In the genomic region with DNA sequence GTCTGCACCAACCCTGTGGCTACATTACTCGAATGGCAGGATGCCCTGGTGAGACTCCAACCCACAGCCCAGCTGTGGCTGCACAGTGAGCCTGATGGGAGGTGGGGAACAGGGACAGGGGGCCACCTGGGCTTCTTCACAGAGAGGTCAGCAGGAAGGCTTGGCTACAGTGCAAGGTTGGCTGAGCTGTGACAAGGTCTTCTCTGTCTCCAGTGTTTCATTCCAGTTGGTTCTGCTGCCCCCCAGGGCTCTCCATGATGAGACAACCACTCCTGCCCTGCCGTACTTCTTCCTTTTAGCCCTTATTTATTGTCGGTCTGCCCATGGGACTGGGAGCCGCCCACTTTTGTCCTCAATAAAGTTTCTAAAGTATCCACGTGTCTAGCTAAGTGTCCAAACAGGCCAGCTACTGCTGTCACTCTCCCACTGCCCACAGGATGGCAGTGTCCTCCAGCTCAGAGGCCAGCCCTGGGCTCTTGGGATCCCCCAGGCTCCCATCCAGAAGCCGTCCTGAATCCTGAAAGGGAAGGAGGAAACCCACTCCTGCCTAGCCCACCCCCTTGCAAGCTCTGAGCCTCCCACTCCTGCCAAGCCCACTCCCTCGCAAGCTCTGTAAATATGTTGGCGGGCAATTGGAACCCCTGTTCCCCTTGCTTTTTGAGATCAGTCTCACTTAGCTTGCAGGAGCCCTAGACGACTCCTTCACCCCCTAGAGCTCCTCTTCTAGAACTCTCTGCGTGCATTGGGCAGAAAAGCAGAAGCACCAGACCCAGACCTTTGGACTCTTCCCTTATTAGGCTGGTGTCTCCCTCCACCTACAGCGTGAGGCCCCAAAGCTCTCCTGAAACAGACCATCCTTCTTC, we compare ENCODE assay signal across 9 cellular contexts. TPM values are rescaled to one million over a fixed set of nuclear protein-coding genes. Genes with fewer than 3 reads are reported as not detected.
DNase-seq lines count a peak whose midpoint lies in the region; ATAC-seq and TF ChIP-seq lines count a peak whose summit lies in the region.
"Had no signal": no experiment of that assay in that cellular context is flagged by ENCODE, and none has a peak within 500 bp of the region (broad histone marks: within the 10 kb centered on the region; RNA-seq: fewer than 3 reads in every experiment).

No MANE protein-coding gene starts in this region.

- CTCF ChIA-PET in activated CD4-positive, alpha-beta memory T cell treated with anti-CD3 and anti-CD28 coated beads for 36 hours (lab: Charles Lee): interaction anchor here (0.5 to 11.4 kb wide), 22 partner anchors 9 to 343 kb away, joined by 3 to 188 read pairs (median 5); partner anchors contain the start of genes DNAJC22, PRPH, SPATS2 and TROAP
- CTCF ChIA-PET in activated CD4-positive, alpha-beta memory T cell treated with anti-CD3 and anti-CD28 coated beads, Interleukin-2, amount 10 ng/mL, durations not matched to agents 7 days and 5 days (lab: Charles Lee): interaction anchor here (0.6 to 7.7 kb wide), 17 partner anchors 9 to 563 kb away, joined by 3 to 51 read pairs (median 5); partner anchors contain the start of genes DNAJC22, PRPH and TROAP

- no peak overlapping the region for H3K4me3 Mint-ChIP-seq in activated CD4-positive, alpha-beta memory T cell treated with anti-CD3 and anti-CD28 coated beads for 36 hours
- no peak overlapping the region for H3K4me3 Mint-ChIP-seq in activated CD4-positive, alpha-beta memory T cell treated with anti-CD3 and anti-CD28 coated beads, Interleukin-2, amount 10 ng/mL, durations not matched to agents 7 days and 5 days
- H3K4me3 Mint-ChIP-seq in stimulated activated naive B cell treated with anti-CD40 and anti-IgM and Interleukin-4, amounts not matched to agents 10 μg/mL and 1 μg/mL and 100 μg/mL, for 72 hours: no peak overlapping the region

- H3K36me3 ChIP-seq in breast epithelium (no peaks in the 10 kb centered on the region), kidney epithelial cell (ENCODE audit: control insufficient read depth, insufficient read depth, low read length) (no peaks in the 10 kb centered on the region)

- H3K27ac ChIP-seq in breast epithelium: no peak overlapping the region

- peaks cover 14% of the 10 kb centered on the region for H3K36me3 Mint-ChIP-seq in activated CD4-positive, alpha-beta memory T cell treated with anti-CD3 and anti-CD28 coated beads for 36 hours
- H3K36me3 Mint-ChIP-seq in activated CD4-positive, alpha-beta memory T cell treated with anti-CD3 and anti-CD28 coated beads, Interleukin-2, amount 10 ng/mL, durations not matched to agents 7 days and 5 days (ENCODE audit: low read depth): peaks cover 46% of the 10 kb centered on the region
- peaks cover 0 to 7% of the 10 kb centered on the region in 2 donors for H3K36me3 Mint-ChIP-seq in stimulated activated naive B cell treated with anti-CD40 and anti-IgM and Interleukin-4, amounts not matched to agents 10 μg/mL and 1 μg/mL and 100 μg/mL, for 72 hours

- H3K4me3 ChIP-seq in breast epithelium: no peak overlapping the region
- no peak overlapping the region for H3K4me3 ChIP-seq in kidney epithelial cell (ENCODE audit: low read depth, low read length)

- H3K27ac Mint-ChIP-seq in activated CD4-positive, alpha-beta memory T cell treated with anti-CD3 and anti-CD28 coated beads for 36 hours: no peak overlapping the region
- H3K27ac Mint-ChIP-seq in activated CD4-positive, alpha-beta memory T cell treated with anti-CD3 and anti-CD28 coated beads, Interleukin-2, amount 10 ng/mL, durations not matched to agents 7 days and 5 days: no peak overlapping the region
- H3K27ac Mint-ChIP-seq in stimulated activated naive B cell treated with anti-CD40 and anti-IgM and Interleukin-4, amounts not matched to agents 10 μg/mL and 1 μg/mL and 100 μg/mL, for 72 hours: peak overlapping the region; percentile 43

- ATAC-seq in stimulated activated naive B cell treated with anti-CD40 and anti-IgM and Interleukin-4, amounts not matched to agents 10 μg/mL and 1 μg/mL and 100 μg/mL, for 72 hours (replicated peaks): peak; percentile 58 to 72
- ATAC-seq in GM19395 (IDR thresholded peaks at IDR 0.05; ENCODE audit: unreplicated experiment): no peak

- no peak for TF ChIP-seq POLR2A in breast epithelium (IDR thresholded peaks at IDR 0.05)

- H3K4me1 ChIP-seq in breast epithelium: no peaks in the 10 kb centered on the region

- H3K27me3 ChIP-seq in breast epithelium: peaks cover 7 to 26% of the 10 kb centered on the region in 2 donors
- peaks cover 37% of the 10 kb centered on the region for H3K27me3 ChIP-seq in kidney epithelial cell (ENCODE audit: control insufficient read depth, insufficient read depth, low read length)

- DNase-seq in activated CD4-positive, alpha-beta memory T cell treated with anti-CD3 and anti-CD28 coated beads for 36 hours: peak; percentile 32
- DNase-seq in activated CD4-positive, alpha-beta memory T cell treated with anti-CD3 and anti-CD28 coated beads, Interleukin-2, amount 10 ng/mL, durations not matched to agents 7 days and 5 days: no peak
- DNase-seq in NCI-H460 (ENCODE audit: extremely low read depth, low read depth) (peak; percentile 72), breast epithelium (ENCODE audit: low spot score in 2 of 2) (peak; percentile 67 to 69), kidney epithelial cell (ENCODE audit: low read depth) (no peak)
- no peak for DNase-seq in stimulated activated naive B cell treated with anti-CD40 and anti-IgM and Interleukin-4, amounts not matched to agents 10 μg/mL and 1 μg/mL and 100 μg/mL, for 72 hours
- DNase-seq in effector CD8-positive, alpha-beta T cell (lab: John Stamatoyannopoulos, UW): no peak

- peaks cover 32% of the 10 kb centered on the region for H3K27me3 Mint-ChIP-seq in activated CD4-positive, alpha-beta memory T cell treated with anti-CD3 and anti-CD28 coated beads for 36 hours
- H3K27me3 Mint-ChIP-seq in activated CD4-positive, alpha-beta memory T cell treated with anti-CD3 and anti-CD28 coated beads, Interleukin-2, amount 10 ng/mL, durations not matched to agents 7 days and 5 days: peaks cover 34% of the 10 kb centered on the region
- peaks cover 44 to 50% of the 10 kb centered on the region in 2 donors for H3K27me3 Mint-ChIP-seq in stimulated activated naive B cell treated with anti-CD40 and anti-IgM and Interleukin-4, amounts not matched to agents 10 μg/mL and 1 μg/mL and 100 μg/mL, for 72 hours

- H3K9me3 Mint-ChIP-seq in activated CD4-positive, alpha-beta memory T cell treated with anti-CD3 and anti-CD28 coated beads for 36 hours: no peaks in the 10 kb centered on the region
- no peaks in the 10 kb centered on the region for H3K9me3 Mint-ChIP-seq in activated CD4-positive, alpha-beta memory T cell treated with anti-CD3 and anti-CD28 coated beads, Interleukin-2, amount 10 ng/mL, durations not matched to agents 7 days and 5 days
- no peaks in the 10 kb centered on the region for H3K9me3 Mint-ChIP-seq in stimulated activated naive B cell treated with anti-CD40 and anti-IgM and Interleukin-4, amounts not matched to agents 10 μg/mL and 1 μg/mL and 100 μg/mL, for 72 hours

- TF ChIP-seq CTCF in breast epithelium (IDR thresholded peaks at IDR 0.05): peak; percentile 50 to 79 (median 74)
- peak; percentile 86 for TF ChIP-seq CTCF in kidney epithelial cell (IDR thresholded peaks at IDR 0.05; ENCODE audit: insufficient read depth, low read length, poor library complexity, severe bottlenecking)

- peaks cover 10% of the 10 kb centered on the region for H3K4me1 Mint-ChIP-seq in activated CD4-positive, alpha-beta memory T cell treated with anti-CD3 and anti-CD28 coated beads for 36 hours (ENCODE audit: low read depth)
- H3K4me1 Mint-ChIP-seq in activated CD4-positive, alpha-beta memory T cell treated with anti-CD3 and anti-CD28 coated beads, Interleukin-2, amount 10 ng/mL, durations not matched to agents 7 days and 5 days: peaks cover 4% of the 10 kb centered on the region
- H3K4me1 Mint-ChIP-seq in stimulated activated naive B cell treated with anti-CD40 and anti-IgM and Interleukin-4, amounts not matched to agents 10 μg/mL and 1 μg/mL and 100 μg/mL, for 72 hours: peaks cover 13 to 25% of the 10 kb centered on the region in 2 donors

- intact Hi-C loops in activated CD4-positive, alpha-beta memory T cell treated with anti-CD3 and anti-CD28 coated beads for 36 hours (cut with micrococcal nuclease): no loop called here
- intact Hi-C loops in breast epithelium (cut with DNase I; ENCODE audit: low total_unique reads): no loop called here

- no peaks in the 10 kb centered on the region for H3K9me3 ChIP-seq in breast epithelium

- POLR2A ChIA-PET in activated CD4-positive, alpha-beta memory T cell treated with anti-CD3 and anti-CD28 coated beads for 36 hours (lab: Charles Lee): interaction anchor here (1.0 to 2.0 kb wide), 3 partner anchors 9 to 64 kb away, joined by 3 to 10 read pairs (median 4); partner anchors contain the start of genes SPATS2 and TROAP
- POLR2A ChIA-PET in activated CD4-positive, alpha-beta memory T cell treated with anti-CD3 and anti-CD28 coated beads, Interleukin-2, amount 10 ng/mL, durations not matched to agents 7 days and 5 days (lab: Charles Lee): interaction anchor here (0.7 to 5.2 kb wide), 5 partner anchors 8 to 37 kb away, joined by 3 to 46 read pairs (median 4); partner anchors contain the start of genes DNAJC22, PRPH, SPATS2 and TROAP

RNA-seq across cellular contexts. Expression of gene C1QL4, which starts 5.4 kb away (rescaled TPM):
- not detected for total RNA-seq in activated CD4-positive, alpha-beta memory T cell treated with anti-CD3 and anti-CD28 coated beads for 36 hours
- not detected for total RNA-seq in activated CD4-positive, alpha-beta memory T cell treated with anti-CD3 and anti-CD28 coated beads, Interleukin-2, amount 10 ng/mL, durations not matched to agents 7 days and 5 days
- total RNA-seq in NCI-H460 (2014; rRNA removed; shearing (Covaris generic)): 0.50 and 0.55 TPM in 2 replicates
- polyA plus RNA-seq in NCI-H460 (2014; cell fraction: nucleus; rRNA removed): 2.8 TPM in 2 replicates
- under 1 TPM in 2 of 3 donors, not detected in 1; 0.33 to 0.44 TPM for total RNA-seq in breast epithelium
- total RNA-seq in kidney epithelial cell: not detected in 2 replicates
- total RNA-seq: subcutaneous adipose tissue had no signal

RNA-seq across cellular contexts. Expression of gene TROAP, which starts 8.5 kb away (rescaled TPM):
- 10 to 100 TPM; 57.7 to 64.9 TPM for total RNA-seq in activated CD4-positive, alpha-beta memory T cell treated with anti-CD3 and anti-CD28 coated beads for 36 hours
- total RNA-seq in activated CD4-positive, alpha-beta memory T cell treated with anti-CD3 and anti-CD28 coated beads, Interleukin-2, amount 10 ng/mL, durations not matched to agents 7 days and 5 days: 10 to 100 TPM; 75.1 to 79.5 TPM
- total RNA-seq in NCI-H460 (2014; rRNA removed; shearing (Covaris generic)): 35.2 and 50.5 TPM in 2 replicates
- polyA plus RNA-seq in NCI-H460 (2014; cell fraction: nucleus; rRNA removed): 90.7 and 116 TPM in 2 replicates
- total RNA-seq in breast epithelium: 1 to 10 TPM in 1 of 3 donors, under 1 TPM in 2; 0.29 to 1.8 (median 0.66) TPM
- 4.8 and 10.3 TPM in 2 replicates for total RNA-seq in kidney epithelial cell

RNA-seq across cellular contexts. Expression of gene DNAJC22, which starts 15.1 kb away (rescaled TPM):
- total RNA-seq in activated CD4-positive, alpha-beta memory T cell treated with anti-CD3 and anti-CD28 coated beads for 36 hours: under 1 TPM in 1 of 2 experiments, not detected in 1; 0.10 TPM
- under 1 TPM in 1 of 2 experiments, not detected in 1; 0.05 TPM for total RNA-seq in activated CD4-positive, alpha-beta memory T cell treated with anti-CD3 and anti-CD28 coated beads, Interleukin-2, amount 10 ng/mL, durations not matched to agents 7 days and 5 days
- total RNA-seq in NCI-H460 (2014; rRNA removed; shearing (Covaris generic)): 1.7 and 2.2 TPM in 2 replicates
- polyA plus RNA-seq in NCI-H460 (2014; cell fraction: nucleus; rRNA removed): 5.4 and 5.5 TPM in 2 replicates
- total RNA-seq in breast epithelium: 1 to 10 TPM in 2 of 3 donors, not detected in 1; 3.6 to 5.0 TPM
- total RNA-seq in kidney epithelial cell: 1.2 and 1.6 TPM in 2 replicates

RNA-seq across cellular contexts. Expression of gene SPATS2, which starts 35.7 kb away (rescaled TPM):
- 10 to 100 TPM in 1 of 2 experiments, 1 to 10 TPM in 1; 9.7 to 12.9 TPM for total RNA-seq in activated CD4-positive, alpha-beta memory T cell treated with anti-CD3 and anti-CD28 coated beads for 36 hours
- total RNA-seq in activated CD4-positive, alpha-beta memory T cell treated with anti-CD3 and anti-CD28 coated beads, Interleukin-2, amount 10 ng/mL, durations not matched to agents 7 days and 5 days: 10 to 100 TPM; 12.3 to 15.6 TPM
- total RNA-seq in NCI-H460 (2014; rRNA removed; shearing (Covaris generic)): 29.3 and 30.4 TPM in 2 replicates
- polyA plus RNA-seq in NCI-H460 (2014; cell fraction: nucleus; rRNA removed): 24.1 and 44.2 TPM in 2 replicates
- total RNA-seq in breast epithelium (10 to 100 TPM; 13.8 to 24.0 (median 22.0) TPM), kidney epithelial cell (8.8 and 18.2 TPM in 2 replicates)

RNA-seq across cellular contexts. Expression of gene PRPH, which starts 36.6 kb away (rescaled TPM):
- not detected for total RNA-seq in activated CD4-positive, alpha-beta memory T cell treated with anti-CD3 and anti-CD28 coated beads for 36 hours
- under 1 TPM in 1 of 2 experiments, not detected in 1; 0.38 TPM for total RNA-seq in activated CD4-positive, alpha-beta memory T cell treated with anti-CD3 and anti-CD28 coated beads, Interleukin-2, amount 10 ng/mL, durations not matched to agents 7 days and 5 days
- 1.7 and 3.4 TPM in 2 replicates for total RNA-seq in NCI-H460 (2014; rRNA removed; shearing (Covaris generic))
- polyA plus RNA-seq in NCI-H460 (2014; cell fraction: nucleus; rRNA removed): 0.88 and 10.5 TPM in 2 replicates
- total RNA-seq in breast epithelium (1 to 10 TPM in 1 of 3 donors, under 1 TPM in 1, not detected in 1; 0.96 to 2.0 TPM), kidney epithelial cell (0.21 and 0.41 TPM in 2 replicates)

Comparison
In these comparisons a context has a peak if more than half of its experiments do, and no peak if none do; other contexts are left out.
1. DNase-seq: peak in activated CD4-positive, alpha-beta memory T cell treated with anti-CD3 and anti-CD28 coated beads for 36 hours (single experiment), NCI-H460 (single experiment) and breast epithelium (2 of 2); none in activated CD4-positive, alpha-beta memory T cell treated with anti-CD3 and anti-CD28 coated beads, Interleukin-2, amount 10 ng/mL, durations not matched to agents 7 days and 5 days (single experiment), kidney epithelial cell (single experiment), stimulated activated naive B cell treated with anti-CD40 and anti-IgM and Interleukin-4, amounts not matched to agents 10 μg/mL and 1 μg/mL and 100 μg/mL, for 72 hours (single experiment) and effector CD8-positive, alpha-beta T cell (single experiment).